ENCODE assay signal across 7 cellular contexts in the genomic region with DNA sequence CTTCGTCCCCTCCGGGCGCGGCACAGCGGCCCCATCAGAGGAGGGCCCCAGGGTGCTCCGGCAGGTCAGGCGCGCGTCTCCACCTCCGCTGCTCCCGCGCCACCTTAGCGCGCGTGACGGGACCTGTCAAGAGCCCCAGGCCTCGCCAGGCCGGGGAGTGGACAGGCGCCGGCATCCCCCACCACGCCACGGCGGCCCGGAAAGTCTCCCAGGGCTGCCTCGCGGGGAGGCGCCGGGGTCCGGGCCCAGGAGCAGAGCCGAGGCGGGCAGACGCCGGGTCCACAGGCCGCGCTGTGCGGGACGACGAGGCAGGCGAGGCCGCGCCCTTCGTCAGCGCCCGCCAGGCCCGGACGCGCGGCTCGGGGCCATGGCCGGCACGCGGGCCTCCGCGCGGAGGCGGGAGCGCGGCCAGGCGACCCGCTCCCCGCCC. TPM values are rescaled to one million over a fixed set of nuclear protein-coding genes. Genes with fewer than 3 reads are reported as not detected.
DNase-seq lines count a peak whose midpoint lies in the region; ATAC-seq and TF ChIP-seq lines count a peak whose summit lies in the region.

No MANE protein-coding gene starts in this region.

- no peaks in the 10 kb centered on the region for H3K27me3 ChIP-seq in left ventricle myocardium inferior (ENCODE audit: low read depth)
- no peaks in the 10 kb centered on the region for H3K27me3 ChIP-seq in rectal smooth muscle tissue (ENCODE audit: control insufficient read depth, insufficient read depth, low read length)

- peaks cover 49% of the 10 kb centered on the region for H3K4me1 Mint-ChIP-seq in activated naive CD8-positive, alpha-beta T cell (ENCODE audit: low read depth)

- peak; percentile 29 for ATAC-seq in GM18868 (IDR thresholded peaks at IDR 0.05; ENCODE audit: unreplicated experiment)
- ATAC-seq in HG02840 (IDR thresholded peaks at IDR 0.05; ENCODE audit: low FRiP score, unreplicated experiment) = peak; percentile 27

- H3K27ac Mint-ChIP-seq in activated naive CD8-positive, alpha-beta T cell = peak overlapping the region; percentile 87

- H3K9ac ChIP-seq in rectal smooth muscle tissue (ENCODE audit: low read length) = peak overlapping the region; percentile 7

- TF ChIP-seq CTCF in left ventricle myocardium inferior (IDR thresholded peaks at IDR 0.05; ENCODE audit: borderline replicate concordance) = no peak

- H3K4me1 ChIP-seq in left ventricle myocardium inferior = peaks cover 58% of the 10 kb centered on the region
- H3K4me1 ChIP-seq in rectal smooth muscle tissue (ENCODE audit: control insufficient read depth, insufficient read depth, low read length) = peaks cover 11% of the 10 kb centered on the region

- intact Hi-C loops in left ventricle myocardium inferior (cut with micrococcal nuclease) = no loop called here

- no peaks in the 10 kb centered on the region for H3K36me3 ChIP-seq in left ventricle myocardium inferior
- H3K36me3 ChIP-seq in rectal smooth muscle tissue (ENCODE audit: control insufficient read depth, insufficient read depth, low read length) = no peaks in the 10 kb centered on the region

- H3K9me3 Mint-ChIP-seq in activated naive CD8-positive, alpha-beta T cell (ENCODE audit: low read depth) = no peaks in the 10 kb centered on the region

- DNase-seq in OCI-M1 (lab: John Stamatoyannopoulos, UW) (peak; percentile 46), left ventricle myocardium inferior (peak; percentile 43), NCI-H1694 (lab: John Stamatoyannopoulos, UW) (no peak)

- H3K4me3 ChIP-seq in left ventricle myocardium inferior (peak overlapping the region; percentile 91), rectal smooth muscle tissue (ENCODE audit: low read length) (peak overlapping the region; percentile 67)

- H3K36me3 Mint-ChIP-seq in activated naive CD8-positive, alpha-beta T cell = peaks cover 2% of the 10 kb centered on the region

- no peaks in the 10 kb centered on the region for H3K27me3 Mint-ChIP-seq in activated naive CD8-positive, alpha-beta T cell

- H3K9me3 ChIP-seq in left ventricle myocardium inferior (replicated peaks) = no peaks in the 10 kb centered on the region

- H3K4me3 Mint-ChIP-seq in activated naive CD8-positive, alpha-beta T cell = peak overlapping the region; percentile 84

- H3K27ac ChIP-seq in left ventricle myocardium inferior (replicated peaks) (peak overlapping the region; percentile 97), rectal smooth muscle tissue (ENCODE audit: low read depth, low read length) (peak overlapping the region; percentile 97)

RNA-seq across cellular contexts. Expression of a gene that starts 0.5 kb away (rescaled TPM):
- total RNA-seq in left ventricle myocardium inferior = 22.1 TPM
